ENCODE assay signal across 1 cellular context in genomic region chr14:76236172-76237130, GRCh38.
TF ChIP-seq lines count a peak whose summit lies in the region.

No MANE protein-coding gene starts in this region.

TF ChIP-seq in GM12878, 131 proteins besides CTCF, POLR2A, EP300 and RAD21 (continued from another document):
- TF ChIP-seq, protein P1, sequence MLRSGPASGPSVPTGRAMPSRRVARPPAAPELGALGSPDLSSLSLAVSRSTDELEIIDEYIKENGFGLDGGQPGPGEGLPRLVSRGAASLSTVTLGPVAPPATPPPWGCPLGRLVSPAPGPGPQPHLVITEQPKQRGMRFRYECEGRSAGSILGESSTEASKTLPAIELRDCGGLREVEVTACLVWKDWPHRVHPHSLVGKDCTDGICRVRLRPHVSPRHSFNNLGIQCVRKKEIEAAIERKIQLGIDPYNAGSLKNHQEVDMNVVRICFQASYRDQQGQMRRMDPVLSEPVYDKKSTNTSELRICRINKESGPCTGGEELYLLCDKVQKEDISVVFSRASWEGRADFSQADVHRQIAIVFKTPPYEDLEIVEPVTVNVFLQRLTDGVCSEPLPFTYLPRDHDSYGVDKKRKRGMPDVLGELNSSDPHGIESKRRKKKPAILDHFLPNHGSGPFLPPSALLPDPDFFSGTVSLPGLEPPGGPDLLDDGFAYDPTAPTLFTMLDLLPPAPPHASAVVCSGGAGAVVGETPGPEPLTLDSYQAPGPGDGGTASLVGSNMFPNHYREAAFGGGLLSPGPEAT (IDR thresholded peaks at IDR 0.05; ENCODE audit: low read depth) = peak; percentile 95
- TF ChIP-seq BHLHE40 (IDR thresholded peaks at IDR 0.05; ENCODE audit: borderline replicate concordance in 1 of 2, low read depth in 2 of 2, low read length in 1 of 2) (peak in 1 of 2 experiments; percentile 19; a peak in 1 of 4 replicates), ZNF24 (IDR thresholded peaks at IDR 0.05) (peak; percentile 37; the same call in 1 of the 2 replicates), NRF1 (conservative IDR thresholded peaks at IDR 0.05; ENCODE audit: low read depth, low read length) (no peak), ZNF384 (IDR thresholded peaks at IDR 0.05; ENCODE audit: borderline replicate concordance, low read depth, low read length) (peak; percentile 52; the same call in 1 of the 2 replicates), STAT3 (IDR thresholded peaks at IDR 0.05; ENCODE audit: low read depth, low read length) (no peak), CREB1 (IDR thresholded peaks at IDR 0.05; ENCODE audit: low read depth) (peak; percentile 32; the same call in 1 of the 2 replicates)
